In the genomic region with DNA sequence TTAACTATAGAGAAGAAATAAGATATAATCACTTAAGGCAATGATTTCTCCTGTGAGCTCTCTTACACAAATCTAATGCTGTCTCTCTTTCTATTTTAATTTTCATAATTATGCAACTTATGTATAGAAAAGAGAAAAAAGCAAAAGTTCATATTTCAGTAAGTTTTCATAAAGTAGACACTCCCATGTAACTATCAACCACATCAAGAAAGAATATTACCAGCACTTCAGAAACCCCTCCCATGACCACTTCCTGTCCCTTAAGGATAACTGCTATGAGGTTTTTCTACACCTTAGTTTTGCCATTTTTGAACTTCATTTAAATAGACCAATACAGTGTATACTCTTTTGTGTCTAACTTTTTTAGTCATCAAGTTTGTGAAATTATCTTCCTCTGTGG, we compare ENCODE assay signal across 7 cellular contexts.
DNase-seq lines count a peak whose midpoint lies in the region; ATAC-seq lines count a peak whose summit lies in the region.
"Not testable (repeated sequence)": the region's sequence is repeated elsewhere in the genome, so short reads cannot be mapped to it uniquely, and the experiment has no call there.

No MANE protein-coding gene starts in this region.

- peak overlapping the region in 7 of 8 donors; percentile 29 to 76 (median 60) for H3K27ac Mint-ChIP-seq in CD8-positive, alpha-beta memory T cell
- H3K27ac Mint-ChIP-seq in T-cell (peak overlapping the region; percentile 81 to 82), immature natural killer cell (peak overlapping the region; percentile 64 to 87 (median 78))
- H3K27ac Mint-ChIP-seq in activated CD4-positive, alpha-beta T cell treated with anti-CD3 and anti-CD28 coated beads, Interleukin-2, amount 10 ng/mL, durations not matched to agents 7 days and 5 days = peak overlapping the region; percentile 87
- H3K27ac Mint-ChIP-seq in activated T-cell treated with anti-CD3 and anti-CD28 coated beads, Interleukin-2, amount 50 U/mL, for 72 hours; stimulated activated effector memory CD8-positive, alpha-beta T cell treated with anti-CD3 and anti-CD28 coated beads, Interleukin-12 subunit alpha, Interleukin-12 subunit beta, amount 100 ng/mL, for 72 hours: not testable (repeated sequence)
- peak overlapping the region; percentile 64 for H3K27ac Mint-ChIP-seq in activated naive CD8-positive, alpha-beta T cell treated with anti-CD3 and anti-CD28 coated beads, Interleukin-2, amount 10 ng/mL, durations not matched to agents 7 days and 5 days

- DNase-seq in CD8-positive, alpha-beta memory T cell = peak in 2 of 5 donors; percentile 38 to 55
- not testable (repeated sequence) for DNase-seq in T-cell; activated CD4-positive, alpha-beta T cell treated with anti-CD3 and anti-CD28 coated beads, Interleukin-2, amount 10 ng/mL, durations not matched to agents 7 days and 5 days; activated T-cell treated with anti-CD3 and anti-CD28 coated beads, Interleukin-2, amount 50 U/mL, for 72 hours; activated naive CD8-positive, alpha-beta T cell treated with anti-CD3 and anti-CD28 coated beads, Interleukin-2, amount 10 ng/mL, durations not matched to agents 7 days and 5 days; stimulated activated effector memory CD8-positive, alpha-beta T cell treated with anti-CD3 and anti-CD28 coated beads, Interleukin-12 subunit alpha, Interleukin-12 subunit beta, amount 100 ng/mL, for 72 hours (ENCODE audit: low spot score in 2 of 2)
- peak; percentile 16 to 23 (median 22) for DNase-seq in immature natural killer cell

- H3K4me1 Mint-ChIP-seq in CD8-positive, alpha-beta memory T cell = peaks cover 18 to 30% (median 28%) of the 10 kb centered on the region in 3 donors
- H3K4me1 Mint-ChIP-seq in T-cell (peaks cover 18 to 35% (median 30%) of the 10 kb centered on the region in 3 donors), immature natural killer cell (peaks cover 17 to 31% of the 10 kb centered on the region in 2 donors)
- peaks cover 18% of the 10 kb centered on the region for H3K4me1 Mint-ChIP-seq in activated CD4-positive, alpha-beta T cell treated with anti-CD3 and anti-CD28 coated beads, Interleukin-2, amount 10 ng/mL, durations not matched to agents 7 days and 5 days
- H3K4me1 Mint-ChIP-seq in activated T-cell treated with anti-CD3 and anti-CD28 coated beads, Interleukin-2, amount 50 U/mL, for 72 hours (ENCODE audit: low read depth) = peaks cover 12% of the 10 kb centered on the region
- not testable (repeated sequence) for H3K4me1 Mint-ChIP-seq in activated naive CD8-positive, alpha-beta T cell treated with anti-CD3 and anti-CD28 coated beads, Interleukin-2, amount 10 ng/mL, durations not matched to agents 7 days and 5 days
- H3K4me1 Mint-ChIP-seq in stimulated activated effector memory CD8-positive, alpha-beta T cell treated with anti-CD3 and anti-CD28 coated beads, Interleukin-12 subunit alpha, Interleukin-12 subunit beta, amount 100 ng/mL, for 72 hours = peaks cover 15% of the 10 kb centered on the region

- CTCF ChIA-PET in CD8-positive, alpha-beta memory T cell (lab: Charles Lee); T-cell (lab: Charles Lee); activated CD4-positive, alpha-beta T cell treated with anti-CD3 and anti-CD28 coated beads, Interleukin-2, amount 10 ng/mL, durations not matched to agents 7 days and 5 days (lab: Charles Lee): not testable (repeated sequence)

- not testable (repeated sequence) for H3K9me3 Mint-ChIP-seq in CD8-positive, alpha-beta memory T cell; T-cell; activated CD4-positive, alpha-beta T cell treated with anti-CD3 and anti-CD28 coated beads, Interleukin-2, amount 10 ng/mL, durations not matched to agents 7 days and 5 days; activated T-cell treated with anti-CD3 and anti-CD28 coated beads, Interleukin-2, amount 50 U/mL, for 72 hours; activated naive CD8-positive, alpha-beta T cell treated with anti-CD3 and anti-CD28 coated beads, Interleukin-2, amount 10 ng/mL, durations not matched to agents 7 days and 5 days; immature natural killer cell; stimulated activated effector memory CD8-positive, alpha-beta T cell treated with anti-CD3 and anti-CD28 coated beads, Interleukin-12 subunit alpha, Interleukin-12 subunit beta, amount 100 ng/mL, for 72 hours

- not testable (repeated sequence) for H3K36me3 Mint-ChIP-seq in CD8-positive, alpha-beta memory T cell; T-cell; activated CD4-positive, alpha-beta T cell treated with anti-CD3 and anti-CD28 coated beads, Interleukin-2, amount 10 ng/mL, durations not matched to agents 7 days and 5 days (ENCODE audit: low read depth); activated T-cell treated with anti-CD3 and anti-CD28 coated beads, Interleukin-2, amount 50 U/mL, for 72 hours (ENCODE audit: insufficient read depth in 2 of 2); activated naive CD8-positive, alpha-beta T cell treated with anti-CD3 and anti-CD28 coated beads, Interleukin-2, amount 10 ng/mL, durations not matched to agents 7 days and 5 days; immature natural killer cell; stimulated activated effector memory CD8-positive, alpha-beta T cell treated with anti-CD3 and anti-CD28 coated beads, Interleukin-12 subunit alpha, Interleukin-12 subunit beta, amount 100 ng/mL, for 72 hours

- H3K36me3 ChIP-seq in CD8-positive, alpha-beta memory T cell (ENCODE audit: insufficient read depth, low read length) = not testable (repeated sequence)

- peaks cover 10% of the 10 kb centered on the region for H3K4me1 ChIP-seq in CD8-positive, alpha-beta memory T cell (ENCODE audit: insufficient read depth, low read length)

- POLR2A ChIA-PET in CD8-positive, alpha-beta memory T cell (lab: Charles Lee); T-cell (lab: Charles Lee); activated CD4-positive, alpha-beta T cell treated with anti-CD3 and anti-CD28 coated beads, Interleukin-2, amount 10 ng/mL, durations not matched to agents 7 days and 5 days (lab: Charles Lee); activated naive CD8-positive, alpha-beta T cell treated with anti-CD3 and anti-CD28 coated beads, Interleukin-2, amount 10 ng/mL, durations not matched to agents 7 days and 5 days (lab: Charles Lee): not testable (repeated sequence)

- not testable (repeated sequence) for H3K4me3 ChIP-seq in CD8-positive, alpha-beta memory T cell (ENCODE audit: low read length)

- peak overlapping the region in 6 of 7 donors; percentile 37 to 87 (median 66) for H3K4me3 Mint-ChIP-seq in CD8-positive, alpha-beta memory T cell
- H3K4me3 Mint-ChIP-seq in T-cell = peak overlapping the region; percentile 6 to 57 (median 53)
- peak overlapping the region; percentile 41 for H3K4me3 Mint-ChIP-seq in activated CD4-positive, alpha-beta T cell treated with anti-CD3 and anti-CD28 coated beads, Interleukin-2, amount 10 ng/mL, durations not matched to agents 7 days and 5 days
- H3K4me3 Mint-ChIP-seq in activated T-cell treated with anti-CD3 and anti-CD28 coated beads, Interleukin-2, amount 50 U/mL, for 72 hours; stimulated activated effector memory CD8-positive, alpha-beta T cell treated with anti-CD3 and anti-CD28 coated beads, Interleukin-12 subunit alpha, Interleukin-12 subunit beta, amount 100 ng/mL, for 72 hours: not testable (repeated sequence)
- peak overlapping the region; percentile 63 for H3K4me3 Mint-ChIP-seq in activated naive CD8-positive, alpha-beta T cell treated with anti-CD3 and anti-CD28 coated beads, Interleukin-2, amount 10 ng/mL, durations not matched to agents 7 days and 5 days
- peak overlapping the region; percentile 49 to 80 (median 75) for H3K4me3 Mint-ChIP-seq in immature natural killer cell

- not testable (repeated sequence) for H3K27ac ChIP-seq in CD8-positive, alpha-beta memory T cell (ENCODE audit: low read depth, low read length)

- ATAC-seq in T-cell (replicated peaks in 1 of 4) = peak; percentile 94 to 99 (median 98)
- peak; percentile 62 to 75 for ATAC-seq in activated T-cell treated with anti-CD3 and anti-CD28 coated beads, Interleukin-2, amount 50 U/mL, for 72 hours (replicated peaks in 1 of 2)
- peak; percentile 93 for ATAC-seq in activated naive CD8-positive, alpha-beta T cell treated with anti-CD3 and anti-CD28 coated beads, Interleukin-2, amount 10 ng/mL, durations not matched to agents 7 days and 5 days (ENCODE audit: low read depth)
- peak; percentile 78 for ATAC-seq in stimulated activated effector memory CD8-positive, alpha-beta T cell treated with anti-CD3 and anti-CD28 coated beads, Interleukin-12 subunit alpha, Interleukin-12 subunit beta, amount 100 ng/mL, for 72 hours

- not testable (repeated sequence) for H3K27me3 Mint-ChIP-seq in CD8-positive, alpha-beta memory T cell; T-cell; activated CD4-positive, alpha-beta T cell treated with anti-CD3 and anti-CD28 coated beads, Interleukin-2, amount 10 ng/mL, durations not matched to agents 7 days and 5 days; activated T-cell treated with anti-CD3 and anti-CD28 coated beads, Interleukin-2, amount 50 U/mL, for 72 hours (ENCODE audit: low read depth); activated naive CD8-positive, alpha-beta T cell treated with anti-CD3 and anti-CD28 coated beads, Interleukin-2, amount 10 ng/mL, durations not matched to agents 7 days and 5 days; immature natural killer cell (ENCODE audit: low read depth in 3 of 3)

- H3K27me3 ChIP-seq in CD8-positive, alpha-beta memory T cell (ENCODE audit: insufficient read depth, low read length, poor library complexity, severe bottlenecking) = not testable (repeated sequence)

- H3K9me3 ChIP-seq in CD8-positive, alpha-beta memory T cell (ENCODE audit: low read length) = not testable (repeated sequence)
